ENCODE assay signal across 8 cellular contexts in the genomic region with DNA sequence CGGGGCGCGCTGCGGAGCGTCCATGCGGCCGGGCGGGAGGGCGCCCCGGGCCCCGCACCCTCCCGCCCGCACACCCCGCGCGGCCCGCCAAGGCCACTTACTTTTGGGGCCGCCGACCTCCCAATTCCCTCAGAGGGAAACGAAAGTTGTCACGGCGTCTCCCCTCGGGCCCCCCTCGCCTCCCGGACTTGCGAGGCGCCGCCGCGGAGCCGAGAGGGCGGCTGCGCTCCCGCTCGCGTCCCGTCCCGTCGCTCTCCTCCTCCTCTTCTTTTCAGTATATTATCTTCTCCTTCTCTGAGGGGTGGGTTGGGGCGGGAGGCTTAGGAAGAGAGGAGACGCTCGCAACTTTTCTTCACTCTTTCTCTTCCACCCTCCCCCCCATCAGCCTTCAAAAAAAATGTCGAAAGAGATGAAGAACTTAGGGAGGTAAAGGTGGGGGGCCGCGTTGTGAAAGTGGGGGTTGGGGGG. TPM values are rescaled to one million over a fixed set of nuclear protein-coding genes. Genes with fewer than 3 reads are reported as not detected.
A peak's percentile ranks its signal among the peaks of the same experiment; 100 is the strongest.
DNase-seq lines count a peak whose midpoint lies in the region; ATAC-seq and TF ChIP-seq lines count a peak whose summit lies in the region.

No MANE protein-coding gene starts in this region.

- no peak for TF ChIP-seq RAD21 in liver (IDR thresholded peaks at IDR 0.05)

- H3K27ac ChIP-seq in CD4-positive, alpha-beta T cell (ENCODE audit: low read depth, low read length): peak overlapping the region; percentile 98
- peak overlapping the region; percentile 96 for H3K27ac ChIP-seq in colonic mucosa
- peak overlapping the region; percentile 98 to 99 for H3K27ac ChIP-seq in liver (ENCODE audit: low read depth in 1 of 2, low read length in 2 of 2)

- no peaks in the 10 kb centered on the region for H3K9me3 Mint-ChIP-seq in CD4-positive, alpha-beta T cell
- peaks cover 17% of the 10 kb centered on the region for H3K9me3 Mint-ChIP-seq in WTC11

- H3K9me3 ChIP-seq in CD4-positive, alpha-beta T cell (ENCODE audit: control insufficient read depth, low read length): no peaks in the 10 kb centered on the region
- H3K9me3 ChIP-seq in colonic mucosa (no peaks in the 10 kb centered on the region), liver (ENCODE audit: control insufficient read depth in 4 of 4, low read length in 3 of 4) (no peaks in the 10 kb centered on the region)

- H3K4me1 ChIP-seq in colonic mucosa (no peaks in the 10 kb centered on the region), liver (ENCODE audit: control insufficient read depth in 4 of 4, insufficient read depth in 4 of 4, low read length in 3 of 4) (peaks cover 0 to 13% (median 3%) of the 10 kb centered on the region in 4 donors)

- H3K9ac ChIP-seq in colonic mucosa (ENCODE audit: low read depth in 2 of 2, low read length in 2 of 2) (peak overlapping the region; percentile 96 to 100), liver (ENCODE audit: low read depth in 1 of 2, low read length in 2 of 2) (peak overlapping the region; percentile 94 to 96)

- peaks cover 25% of the 10 kb centered on the region for H3K36me3 Mint-ChIP-seq in CD4-positive, alpha-beta T cell (ENCODE audit: low read depth)
- peaks cover 15% of the 10 kb centered on the region for H3K36me3 Mint-ChIP-seq in WTC11

- POLR2A ChIA-PET in CD4-positive, alpha-beta T cell (lab: Charles Lee): interaction anchor here (0.9 to 4.2 kb wide), 41 partner anchors 10 to 205 kb away, joined by 3 to 58 read pairs (median 13); partner anchors contain the start of genes BORCS5, CDKN1B, CREBL2 and GPR19
- POLR2A ChIA-PET in WTC11 (lab: Charles Lee): interaction anchor here (1.0 kb wide), 1 partner anchor 226 kb away, joined by 3 read pairs; no protein-coding TSS in a partner anchor

- H3K4me1 Mint-ChIP-seq in CD4-positive, alpha-beta T cell (ENCODE audit: low read depth): peaks cover 55% of the 10 kb centered on the region
- H3K4me1 Mint-ChIP-seq in WTC11: peaks cover 40% of the 10 kb centered on the region

- intact Hi-C loops in CD4-positive, alpha-beta T cell (cut with DNase I, micrococcal nuclease): loop anchor here (1.0 to 5.0 kb wide), 10 partner anchors 50 to 205 kb away; partner anchors contain the start of genes BORCS5 (in 1 of the 2), CDKN1B (in 1 of the 2) and GPR19 (in 1 of the 2)
- intact Hi-C loops in colonic mucosa (cut with DNase I): loop anchor here (10.0 kb wide), 1 partner anchor 177 kb away; no protein-coding TSS in a partner anchor

- DNase-seq in CD4-positive, alpha-beta T cell: peak in 9 of 10 experiments; percentile 6 to 45 (median 21)
- DNase-seq in WTC11 (ENCODE audit: low spot score) (peak; percentile 34), colonic mucosa (peak; percentile 29), MV-4-11 (lab: John Stamatoyannopoulos, UW) (no peak), SKM-1 treated with dmso at 0.1 percent for 144 hours (lab: John Stamatoyannopoulos, UW; ENCODE audit: unreplicated experiment) (no peak)
- DNase-seq in stimulated activated naive CD8-positive, alpha-beta T cell treated with anti-CD3 and anti-CD28 coated beads, Interleukin-15, Interleukin-2, amounts not matched to agents 100 U/mL and 50 U/mL, for 24 hours: peak; percentile 37

- peak; percentile 0 for ATAC-seq in CD4-positive, alpha-beta T cell (ENCODE audit: poor library complexity)
- ATAC-seq in HG02798 (IDR thresholded peaks at IDR 0.05; ENCODE audit: poor library complexity, unreplicated experiment): peak; percentile 13
- no peak for ATAC-seq in WTC11
- ATAC-seq in stimulated activated naive CD8-positive, alpha-beta T cell treated with anti-CD3 and anti-CD28 coated beads, Interleukin-15, Interleukin-2, amounts not matched to agents 100 U/mL and 50 U/mL, for 24 hours: no peak

- no peaks in the 10 kb centered on the region for H3K27me3 ChIP-seq in CD4-positive, alpha-beta T cell (ENCODE audit: control insufficient read depth, insufficient read depth, low read length)
- H3K27me3 ChIP-seq in colonic mucosa (no peaks in the 10 kb centered on the region), liver (ENCODE audit: control insufficient read depth in 4 of 4, insufficient read depth in 4 of 4, low read length in 3 of 4) (no peaks in the 10 kb centered on the region)

- H3K4me3 Mint-ChIP-seq in CD4-positive, alpha-beta T cell: peak overlapping the region; percentile 96
- H3K4me3 Mint-ChIP-seq in WTC11: peak overlapping the region; percentile 75

- WGBS in liver: under 1% methylated on average over 45 of the region's 45 CpGs

- H3K36me3 ChIP-seq in colonic mucosa: no peaks in the 10 kb centered on the region
- H3K36me3 ChIP-seq in liver (ENCODE audit: control insufficient read depth in 4 of 4, insufficient read depth in 3 of 4, low read depth in 1 of 4, low read length in 3 of 4): no peaks in the 10 kb centered on the region

- TF ChIP-seq CTCF in CD4-positive, alpha-beta T cell (IDR thresholded peaks at IDR 0.05): no peak
- TF ChIP-seq CTCF in WTC11 (IDR thresholded peaks at IDR 0.05) (no peak), colonic mucosa (IDR thresholded peaks at IDR 0.05) (no peak), liver (IDR thresholded peaks at IDR 0.05; ENCODE audit: low read depth, low read length, missing input control) (no peak)

- peak overlapping the region; percentile 99 for H3K27ac Mint-ChIP-seq in CD4-positive, alpha-beta T cell
- H3K27ac Mint-ChIP-seq in WTC11: peak overlapping the region; percentile 90

- H3K27me3 Mint-ChIP-seq in CD4-positive, alpha-beta T cell: no peaks in the 10 kb centered on the region
- no peaks in the 10 kb centered on the region for H3K27me3 Mint-ChIP-seq in WTC11 (ENCODE audit: low read depth)

- CTCF ChIA-PET in CD4-positive, alpha-beta T cell (lab: Charles Lee): interaction anchor here (1.4 to 2.4 kb wide), 5 partner anchors 7 to 185 kb away, joined by 3 to 12 read pairs (median 7); no protein-coding TSS in a partner anchor
- CTCF ChIA-PET in WTC11 (lab: Charles Lee): interaction anchor here (0.6 to 1.4 kb wide), 3 partner anchors 35 to 178 kb away, joined by 3 to 6 read pairs (median 4); no protein-coding TSS in a partner anchor

- H3K4me3 ChIP-seq in colonic mucosa (peak overlapping the region; percentile 51), liver (ENCODE audit: low read depth in 1 of 3, low read length in 3 of 3) (peak overlapping the region; percentile 60 to 91 (median 87))

TF ChIP-seq in WTC11, 78 proteins besides CTCF, POLR2A, EP300 and RAD21:
- no peak for TF ChIP-seq ZNF512 (CRISPR knock-in tag; IDR thresholded peaks at IDR 0.05; ENCODE audit: borderline replicate concordance)
- peak; percentile 8; the same call in 1 of the 2 replicates for TF ChIP-seq KAT7 (CRISPR knock-in tag; IDR thresholded peaks at IDR 0.05; ENCODE audit: borderline replicate concordance)

TF ChIP-seq in liver, 16 proteins besides CTCF, POLR2A, EP300 and RAD21 (continues in another document):
- no peak for TF ChIP-seq JUND (IDR thresholded peaks at IDR 0.05)
- no peak for TF ChIP-seq GABPA (IDR thresholded peaks at IDR 0.05 in 1 of 2, conservative IDR thresholded peaks at IDR 0.05 in 1 of 2)
- no peak for TF ChIP-seq RXRA (IDR thresholded peaks at IDR 0.05)
- no peak for TF ChIP-seq TAF1 (conservative IDR thresholded peaks at IDR 0.05)
- no peak for TF ChIP-seq FOXA2 (IDR thresholded peaks at IDR 0.05)
- TF ChIP-seq, protein P1, sequence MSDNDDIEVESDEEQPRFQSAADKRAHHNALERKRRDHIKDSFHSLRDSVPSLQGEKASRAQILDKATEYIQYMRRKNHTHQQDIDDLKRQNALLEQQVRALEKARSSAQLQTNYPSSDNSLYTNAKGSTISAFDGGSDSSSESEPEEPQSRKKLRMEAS (IDR thresholded peaks at IDR 0.05): no peak
- TF ChIP-seq, protein P2, sequence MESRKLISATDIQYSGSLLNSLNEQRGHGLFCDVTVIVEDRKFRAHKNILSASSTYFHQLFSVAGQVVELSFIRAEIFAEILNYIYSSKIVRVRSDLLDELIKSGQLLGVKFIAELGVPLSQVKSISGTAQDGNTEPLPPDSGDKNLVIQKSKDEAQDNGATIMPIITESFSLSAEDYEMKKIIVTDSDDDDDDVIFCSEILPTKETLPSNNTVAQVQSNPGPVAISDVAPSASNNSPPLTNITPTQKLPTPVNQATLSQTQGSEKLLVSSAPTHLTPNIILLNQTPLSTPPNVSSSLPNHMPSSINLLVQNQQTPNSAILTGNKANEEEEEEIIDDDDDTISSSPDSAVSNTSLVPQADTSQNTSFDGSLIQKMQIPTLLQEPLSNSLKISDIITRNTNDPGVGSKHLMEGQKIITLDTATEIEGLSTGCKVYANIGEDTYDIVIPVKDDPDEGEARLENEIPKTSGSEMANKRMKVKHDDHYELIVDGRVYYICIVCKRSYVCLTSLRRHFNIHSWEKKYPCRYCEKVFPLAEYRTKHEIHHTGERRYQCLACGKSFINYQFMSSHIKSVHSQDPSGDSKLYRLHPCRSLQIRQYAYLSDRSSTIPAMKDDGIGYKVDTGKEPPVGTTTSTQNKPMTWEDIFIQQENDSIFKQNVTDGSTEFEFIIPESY (IDR thresholded peaks at IDR 0.05): no peak

RNA-seq across cellular contexts. Expression of gene DUSP16, which starts 0.6 kb away (rescaled TPM):
- total RNA-seq in CD4-positive, alpha-beta T cell: 10 to 100 TPM; 33.3 to 35.6 TPM
- total RNA-seq in WTC11 (2021) (51.9 to 52.5 TPM (median 52.4 TPM) in 3 replicates), colonic mucosa (10 to 100 TPM; 47.5 to 60.2 TPM), liver (10 to 100 TPM in 1 of 2 donors, 1 to 10 TPM in 1; 9.9 to 56.4 TPM)
- 10 to 100 TPM in 1 of 2 donors, 1 to 10 TPM in 1; 7.8 to 28.2 TPM for polyA plus RNA-seq in liver

RNA-seq across cellular contexts. Expression of gene CREBL2, which starts 49.6 kb away (rescaled TPM):
- total RNA-seq in CD4-positive, alpha-beta T cell: 10 to 100 TPM in 1 of 2 experiments, 1 to 10 TPM in 1; 9.5 to 12.6 TPM
- total RNA-seq in WTC11 (2021): 17.3 to 19.0 TPM (median 18.9 TPM) in 3 replicates
- total RNA-seq in colonic mucosa: 10 to 100 TPM; 18.6 to 28.9 TPM
- total RNA-seq in liver: 10 to 100 TPM; 16.1 to 27.4 TPM
- polyA plus RNA-seq in liver: 10 to 100 TPM; 14.6 to 21.8 TPM

Comparison
In these comparisons a context has a peak if more than half of its experiments do, and no peak if none do; other contexts are left out.
1. ATAC-seq: peak in CD4-positive, alpha-beta T cell (single experiment) and HG02798 (single experiment); none in WTC11 (single experiment) and stimulated activated naive CD8-positive, alpha-beta T cell treated with anti-CD3 and anti-CD28 coated beads, Interleukin-15, Interleukin-2, amounts not matched to agents 100 U/mL and 50 U/mL, for 24 hours (single experiment).
2. DNase-seq: peak in CD4-positive, alpha-beta T cell (9 of 10), WTC11 (single experiment), colonic mucosa (single experiment) and stimulated activated naive CD8-positive, alpha-beta T cell treated with anti-CD3 and anti-CD28 coated beads, Interleukin-15, Interleukin-2, amounts not matched to agents 100 U/mL and 50 U/mL, for 24 hours (single experiment); none in MV-4-11 (single experiment) and SKM-1 treated with dmso at 0.1 percent for 144 hours (single experiment).
3. Peak in every context shown above with its lines, with median percentiles within 50 percentile points of each other: H3K27ac ChIP-seq.